ENCODE assay signal across 22 cellular contexts in the genomic region with DNA sequence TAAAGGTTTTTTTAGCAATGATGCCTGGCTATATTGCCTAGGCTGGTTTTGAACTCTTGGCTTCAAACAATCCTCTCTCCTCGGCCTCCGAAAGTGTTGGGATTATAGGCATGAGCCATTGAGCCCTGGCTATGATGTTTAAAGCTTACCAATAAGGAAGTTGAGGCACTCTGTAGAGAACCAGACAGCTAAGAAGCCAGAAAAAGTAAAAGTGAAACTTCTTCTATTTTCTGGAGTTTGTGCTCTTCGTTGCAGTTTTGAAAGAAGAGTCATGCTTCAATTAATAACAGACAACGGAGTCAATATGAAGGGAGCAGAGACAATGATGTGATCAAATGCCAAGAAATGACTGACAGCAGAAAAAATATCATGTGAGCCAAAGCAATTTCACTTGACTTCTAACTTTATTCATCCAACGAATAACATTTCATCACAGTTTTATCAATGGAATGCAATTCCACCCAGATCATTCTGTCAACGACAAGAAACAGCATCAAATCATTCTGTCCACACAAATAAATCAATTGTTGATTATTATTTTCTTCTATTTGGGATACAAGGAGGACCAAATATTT.
"Had no signal": no experiment of that assay in that cellular context is flagged by ENCODE, and none has a peak within 500 bp of the region (broad histone marks: within the 10 kb centered on the region; RNA-seq: fewer than 3 reads in every experiment).

No MANE protein-coding gene starts in this region.

- ATAC-seq: gastrocnemius medialis; heart right ventricle; naive thymus-derived CD4-positive, alpha-beta T cell; psoas muscle; sciatic nerve; stimulated activated naive B cell treated with anti-CD40 and anti-IgM and Interleukin-4, amounts not matched to agents 10 μg/mL and 1 μg/mL and 100 μg/mL, for 72 hours; stimulated activated naive CD8-positive, alpha-beta T cell treated with anti-CD3 and anti-CD28 coated beads, Interleukin-15, amount 100 ng/mL, for 72 hours had no signal

- FAIRE-seq: islet of Langerhans had no signal

- DNase-seq: cortex of kidney; dorsolateral prefrontal cortex; effector CD8-positive, alpha-beta T cell; gastrocnemius medialis; heart right ventricle; hypothalamus; kidney glomerular epithelial cell; naive thymus-derived CD4-positive, alpha-beta T cell; nephron progenitor cell; psoas muscle; retina; spleen; stimulated activated CD4-positive, alpha-beta T cell treated with anti-CD3 and anti-CD28 coated beads, Interleukin-15, amount 100 ng/mL, for 24 hours; stimulated activated CD4-positive, alpha-beta T cell treated with anti-CD3 and anti-CD28 coated beads, Interleukin-1b, Interleukin-23, amount 100 ng/mL, for 48 hours; stimulated activated CD4-positive, alpha-beta T cell treated with anti-CD3 and anti-CD28 coated beads, Interleukin-4, amount 100 ng/mL, for 24 hours; stimulated activated naive B cell treated with anti-CD40 and anti-IgM and Interleukin-4, amounts not matched to agents 10 μg/mL and 1 μg/mL and 100 μg/mL, for 72 hours; stimulated activated naive CD8-positive, alpha-beta T cell treated with anti-CD3 and anti-CD28 coated beads, Interleukin-15, amount 100 ng/mL, for 72 hours; transverse colon had no signal

- H3K36me3 ChIP-seq: gastrocnemius medialis, heart right ventricle, neutrophil, spleen, thoracic aorta, transverse colon had no signal

- H3K4me1 ChIP-seq: gastrocnemius medialis, heart right ventricle, psoas muscle, spleen, transverse colon had no signal

- H3K4me3 ChIP-seq: gastrocnemius medialis, heart right ventricle, psoas muscle, thoracic aorta, transverse colon had no signal

- H3K27me3 ChIP-seq: dorsolateral prefrontal cortex, gastrocnemius medialis, heart right ventricle, neutrophil, spleen, transverse colon had no signal

- H3K9me3 ChIP-seq: gastrocnemius medialis, heart right ventricle, neutrophil, psoas muscle, spleen, thoracic aorta, transverse colon had no signal

- H3K27ac ChIP-seq: dorsolateral prefrontal cortex, gastrocnemius medialis, heart right ventricle, neutrophil, psoas muscle, spleen, thoracic aorta, transverse colon had no signal
